Comparison of ENCODE assay signal across 31 cellular contexts in the genomic region with DNA sequence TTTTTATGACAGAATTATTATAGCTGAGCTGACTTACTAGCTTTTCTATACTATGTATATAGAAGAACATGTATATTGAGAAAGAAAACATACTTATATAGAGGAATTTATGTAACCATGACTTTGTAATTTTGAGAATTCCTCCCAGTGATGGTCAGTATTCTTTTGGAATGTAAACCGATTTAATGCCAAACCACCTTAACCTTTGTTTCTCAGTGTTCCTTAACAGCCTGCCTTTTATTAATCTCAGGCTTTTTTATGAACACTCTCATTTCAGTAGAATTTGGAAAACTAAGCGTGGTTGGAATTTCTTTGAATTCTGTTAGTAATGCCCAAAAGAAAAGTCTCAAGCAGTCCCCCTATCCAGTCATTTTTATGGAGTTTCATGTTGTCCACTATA. TPM values are rescaled to one million over a fixed set of nuclear protein-coding genes. Genes with fewer than 3 reads are reported as not detected.
DNase-seq lines count a peak whose midpoint lies in the region; ATAC-seq and TF ChIP-seq lines count a peak whose summit lies in the region.
"Had no signal": no experiment of that assay in that cellular context is flagged by ENCODE, and none has a peak within 500 bp of the region (broad histone marks: within the 10 kb centered on the region; RNA-seq: fewer than 3 reads in every experiment).

No MANE protein-coding gene starts in this region.

- DNase-seq in AG08395 (ENCODE audit: low spot score) (peak; percentile 35), GM23248 (peak; percentile 68), astrocyte of the hippocampus (ENCODE audit: low read depth, low spot score) (peak; percentile 47), fibroblast of the aortic adventitia (ENCODE audit: low read depth) (peak; percentile 73), sigmoid colon (no peak), midbrain (lab: John Stamatoyannopoulos, UW) (no peak)
- DNase-seq: activated CD4-positive, alpha-beta T cell treated with anti-CD3 and anti-CD28 coated beads for 1 hour; activated CD8-positive, alpha-beta memory T cell treated with anti-CD3 and anti-CD28 coated beads, Interleukin-2, amount 50 U/mL, for 48 hours; activated CD8-positive, alpha-beta T cell treated with anti-CD3 and anti-CD28 coated beads for 36 hours; activated naive CD4-positive, alpha-beta T cell treated with anti-CD3 and anti-CD28 coated beads, Interleukin-2, amount 10 ng/mL, durations not matched to agents 7 days and 5 days; amniotic stem cell; DMS153; H7; Karpas-422; kidney glomerular epithelial cell; MV-4-11; naive thymus-derived CD4-positive, alpha-beta T cell; right lobe of liver; SHP77 treated with DMSO at 0.1 percent for 48 hours; stimulated activated CD4-positive, alpha-beta T cell treated with anti-CD3 and anti-CD28 coated beads, Interleukin-4, amount 100 ng/mL, for 4 hours; SW 1271; upper lobe of left lung had no signal

- H3K9ac ChIP-seq in GM23248 = peak overlapping the region; percentile 64
- H3K9ac ChIP-seq: BLaER1 had no signal

- WGBS in GM23248 (ENCODE audit: low coverage in 1 of 2, low lambda C conversion rate in 2 of 2, missing lambda C conversion rate in 2 of 2), 2 experiments = 12 to 20% methylated on average over 2 of the region's 2 CpGs
- 96% methylated on average over 2 of the region's 2 CpGs for WGBS in sigmoid colon, 2 donors

- TF ChIP-seq CTCF in fibroblast of the aortic adventitia (IDR thresholded peaks at IDR 0.05; ENCODE audit: insufficient read depth, low read length) = no peak
- no peak for TF ChIP-seq CTCF in sigmoid colon (IDR thresholded peaks at IDR 0.05)

- no peaks in the 10 kb centered on the region for H3K36me3 ChIP-seq in GM23248 (ENCODE audit: low read depth)
- peaks cover 0 to 14% (median 0%) of the 10 kb centered on the region in 4 donors for H3K36me3 ChIP-seq in sigmoid colon
- H3K36me3 ChIP-seq: right lobe of liver had no signal

- H3K27me3 ChIP-seq in GM23248 (replicated peaks; ENCODE audit: insufficient read depth) (no peaks in the 10 kb centered on the region), sigmoid colon (no peaks in the 10 kb centered on the region)
- H3K27me3 ChIP-seq: gastroesophageal sphincter, neutrophil, right lobe of liver, upper lobe of left lung had no signal

- no peak for TF ChIP-seq EP300 in sigmoid colon (IDR thresholded peaks at IDR 0.05)

- H3K9me3 ChIP-seq in GM23248 (ENCODE audit: low read depth) (no peaks in the 10 kb centered on the region), sigmoid colon (no peaks in the 10 kb centered on the region)
- H3K9me3 ChIP-seq: A549, BLaER1, gastroesophageal sphincter, neutrophil, right lobe of liver, upper lobe of left lung had no signal

- H3K4me1 ChIP-seq in GM23248 (ENCODE audit: insufficient read depth) (peaks cover 51% of the 10 kb centered on the region), sigmoid colon (no peaks in the 10 kb centered on the region)
- H3K4me1 ChIP-seq: A549, BLaER1, gastroesophageal sphincter, right lobe of liver, upper lobe of left lung had no signal

- no peak for TF ChIP-seq POLR2A in sigmoid colon (IDR thresholded peaks at IDR 0.05)

- no peaks in the 10 kb centered on the region for H3K79me2 ChIP-seq in GM23248 (ENCODE audit: insufficient read depth)

- no peaks in the 10 kb centered on the region for H4K20me1 ChIP-seq in GM23248 (ENCODE audit: insufficient read depth)

- H3K4me2 ChIP-seq in GM23248 (ENCODE audit: unreplicated experiment) = peak overlapping the region; percentile 48
- H3K4me2 ChIP-seq: A549, BLaER1 had no signal

- no peaks in the 10 kb centered on the region for H3K9me2 ChIP-seq in GM23248 (ENCODE audit: insufficient read depth)

- in situ Hi-C loops in GM23248 (cut with MboI) = no loop called here

- no peak for ATAC-seq in HG02588 (IDR thresholded peaks at IDR 0.05; ENCODE audit: unreplicated experiment)
- no peak for ATAC-seq in GM19463 (IDR thresholded peaks at IDR 0.05; ENCODE audit: unreplicated experiment)
- ATAC-seq: A549; activated CD8-positive, alpha-beta T cell treated with anti-CD3 and anti-CD28 coated beads for 36 hours; gastroesophageal sphincter; HepG2; naive thymus-derived CD4-positive, alpha-beta T cell; Panc1; right lobe of liver had no signal

- H3K4me3 ChIP-seq in GM23248 = no peak overlapping the region
- no peak overlapping the region for H3K4me3 ChIP-seq in fibroblast of the aortic adventitia (ENCODE audit: low read depth, low read length)
- no peak overlapping the region for H3K4me3 ChIP-seq in sigmoid colon
- H3K4me3 ChIP-seq: A549, BLaER1, coronary artery, gastroesophageal sphincter, right lobe of liver, upper lobe of left lung had no signal

- H2AFZ ChIP-seq in GM23248 = no peak overlapping the region

- intact Hi-C loops in sigmoid colon (cut with DNase I) = no loop called here

- H3K27ac ChIP-seq in GM23248 (peak overlapping the region; percentile 90), sigmoid colon (no peak overlapping the region)
- H3K27ac ChIP-seq: A549, BLaER1, coronary artery, gastroesophageal sphincter, neutrophil, right lobe of liver, upper lobe of left lung had no signal

- H3F3A ChIP-seq in GM23248 (ENCODE audit: insufficient read depth) = peaks cover 37% of the 10 kb centered on the region

RNA-seq across cellular contexts. Expression of a gene that starts 47.0 kb away (rescaled TPM):
- total RNA-seq in GM23248 (2014; rRNA removed; shearing (Covaris generic)) = 28.5 and 29.7 TPM in 2 replicates
- polyA plus RNA-seq in GM23248 (2016; fragmentation: Nextera tagmentation; extraction: Ambion mirVana) = 27.9 and 31.0 TPM in 2 replicates
- 25.5 and 30.5 TPM in 2 replicates for total RNA-seq in fibroblast of the aortic adventitia (ENCODE audit: low replicate concordance)
- 10 to 100 TPM; 14.3 to 22.1 (median 20.4) TPM for total RNA-seq in sigmoid colon
- polyA plus RNA-seq in sigmoid colon = 1 to 10 TPM; 3.0 to 6.9 (median 4.3) TPM

RNA-seq across cellular contexts. Expression of a gene that starts 47.3 kb away (rescaled TPM):
- total RNA-seq in GM23248 (2014; rRNA removed; shearing (Covaris generic)) = 6.4 and 9.7 TPM in 2 replicates
- polyA plus RNA-seq in GM23248 (2016; fragmentation: Nextera tagmentation; extraction: Ambion mirVana) (4.2 and 4.8 TPM in 2 replicates), sigmoid colon (under 1 TPM; under 0.01 to 0.89 (median 0.23) TPM)
- total RNA-seq in fibroblast of the aortic adventitia (ENCODE audit: low replicate concordance) (4.0 and 12.7 TPM in 2 replicates), sigmoid colon (1 to 10 TPM; 1.4 to 4.4 (median 1.8) TPM)

Comparison
In these comparisons a context has a peak if more than half of its experiments do, and no peak if none do; other contexts are left out.
1. DNase-seq: peak in AG08395 (single experiment), GM23248 (single experiment), astrocyte of the hippocampus (single experiment) and fibroblast of the aortic adventitia (single experiment); none in sigmoid colon (single experiment) and midbrain (single experiment).